ENCODE assay signal across 8 cellular contexts in genomic region chr1:68111804-68112436, GRCh38.
DNase-seq lines count a peak whose midpoint lies in the region; ATAC-seq and TF ChIP-seq lines count a peak whose summit lies in the region.

No MANE protein-coding gene starts in this region.

- no peaks in the 10 kb centered on the region for H4K20me1 ChIP-seq in Karpas-422 (ENCODE audit: insufficient read depth, low read depth, low read length)
- H4K20me1 ChIP-seq in neural progenitor cell (ENCODE audit: low read depth) = no peaks in the 10 kb centered on the region

- peak; percentile 86 for TF ChIP-seq CTCF in fibroblast of pulmonary artery (IDR thresholded peaks at IDR 0.05; ENCODE audit: low read length, missing control alignments)
- peak; percentile 67 for TF ChIP-seq CTCF in neural progenitor cell (IDR thresholded peaks at IDR 0.05)

- peaks cover 16% of the 10 kb centered on the region for H3K36me3 Mint-ChIP-seq in neural progenitor cell
- no peaks in the 10 kb centered on the region for H3K36me3 Mint-ChIP-seq in effector memory CD8-positive, alpha-beta T cell (ENCODE audit: insufficient read depth)

- H2AFZ ChIP-seq in Karpas-422 (ENCODE audit: low read length) = no peak overlapping the region
- H2AFZ ChIP-seq in neural progenitor cell (replicated peaks) = peak overlapping the region; percentile 53

- no peaks in the 10 kb centered on the region for H3K36me3 ChIP-seq in Karpas-422 (ENCODE audit: insufficient read depth, low read length)
- H3K36me3 ChIP-seq in neural progenitor cell = peaks cover 5% of the 10 kb centered on the region

- H3K9ac ChIP-seq in Karpas-422 (ENCODE audit: low read length) (no peak overlapping the region), neural progenitor cell (no peak overlapping the region)

- H3K9me3 ChIP-seq in Karpas-422 (ENCODE audit: low read length) = no peaks in the 10 kb centered on the region
- no peaks in the 10 kb centered on the region for H3K9me3 ChIP-seq in neural progenitor cell (ENCODE audit: low read depth)

- H3K27ac Mint-ChIP-seq in neural progenitor cell = peak overlapping the region; percentile 58
- no peak overlapping the region for H3K27ac Mint-ChIP-seq in effector memory CD8-positive, alpha-beta T cell

- peaks cover 14% of the 10 kb centered on the region for H3K4me1 Mint-ChIP-seq in neural progenitor cell
- peaks cover 1 to 2% of the 10 kb centered on the region in 2 donors for H3K4me1 Mint-ChIP-seq in effector memory CD8-positive, alpha-beta T cell (ENCODE audit: low read depth in 2 of 2)

- in situ Hi-C loops in SK-MEL-5 (cut with HindIII; ENCODE audit: low pct_unique_long_range_greater_than_20kb, low sequenced_read_pairs) = no loop called here

- H3K27me3 ChIP-seq in Karpas-422 (ENCODE audit: low read length) = no peaks in the 10 kb centered on the region
- no peaks in the 10 kb centered on the region for H3K27me3 ChIP-seq in neural progenitor cell

- H3K79me2 ChIP-seq in Karpas-422 (ENCODE audit: low read length) (no peaks in the 10 kb centered on the region), neural progenitor cell (ENCODE audit: low read depth) (no peaks in the 10 kb centered on the region)

- H3K4me2 ChIP-seq in Karpas-422 (ENCODE audit: low read depth, low read length, poor library complexity, severe bottlenecking) (no peak overlapping the region), neural progenitor cell (no peak overlapping the region)

- peaks cover 7% of the 10 kb centered on the region for H3F3A ChIP-seq in neural progenitor cell (ENCODE audit: low read depth)

- H3K4me1 ChIP-seq in Karpas-422 (ENCODE audit: low read length) (no peaks in the 10 kb centered on the region), neural progenitor cell (no peaks in the 10 kb centered on the region)

- no peaks in the 10 kb centered on the region for H3K9me2 ChIP-seq in Karpas-422 (replicated peaks; ENCODE audit: insufficient read depth, low read length)

- H3K4me3 ChIP-seq in Karpas-422 (ENCODE audit: low read length) (no peak overlapping the region), fibroblast of pulmonary artery (replicated peaks; ENCODE audit: low read depth, low read length) (no peak overlapping the region), neural progenitor cell (no peak overlapping the region)

- H3K9me3 Mint-ChIP-seq in neural progenitor cell = peaks cover 2% of the 10 kb centered on the region
- no peaks in the 10 kb centered on the region for H3K9me3 Mint-ChIP-seq in effector memory CD8-positive, alpha-beta T cell

- no peaks in the 10 kb centered on the region for H3K27me3 Mint-ChIP-seq in neural progenitor cell (ENCODE audit: insufficient read depth, low read depth)
- peaks cover 9 to 31% of the 10 kb centered on the region in 2 donors for H3K27me3 Mint-ChIP-seq in effector memory CD8-positive, alpha-beta T cell

- DNase-seq in DMS 273 (lab: John Stamatoyannopoulos, UW; ENCODE audit: unreplicated experiment) = peak; percentile 92
- peak; percentile 54 for DNase-seq in Karpas-422
- peak; percentile 84 for DNase-seq in SK-MEL-5 (ENCODE audit: low read depth, low spot score)
- peak; percentile 95 for DNase-seq in fibroblast of pulmonary artery (ENCODE audit: low read depth)
- peak; percentile 78 for DNase-seq in neural progenitor cell (ENCODE audit: low spot score)
- no peak for DNase-seq in effector memory CD8-positive, alpha-beta T cell

- no peak for ATAC-seq in HG03378 (IDR thresholded peaks at IDR 0.05; ENCODE audit: unreplicated experiment)
- ATAC-seq in GM18870 (IDR thresholded peaks at IDR 0.05; ENCODE audit: unreplicated experiment) = no peak
- ATAC-seq in effector memory CD8-positive, alpha-beta T cell (replicated peaks) = no peak

- H3K27ac ChIP-seq in Karpas-422 (ENCODE audit: low read length) (no peak overlapping the region), neural progenitor cell (no peak overlapping the region)

- no peak overlapping the region for H3K4me3 Mint-ChIP-seq in neural progenitor cell
- H3K4me3 Mint-ChIP-seq in effector memory CD8-positive, alpha-beta T cell = no peak overlapping the region

Comparison
In these comparisons a context has a peak if more than half of its experiments do, and no peak if none do; other contexts are left out.
1. DNase-seq: peak in DMS 273 (single experiment), Karpas-422 (single experiment), SK-MEL-5 (single experiment), fibroblast of pulmonary artery (single experiment) and neural progenitor cell (single experiment); none in effector memory CD8-positive, alpha-beta T cell (0 of 3).